ENCODE assay signal across 8 cellular contexts in the genomic region with DNA sequence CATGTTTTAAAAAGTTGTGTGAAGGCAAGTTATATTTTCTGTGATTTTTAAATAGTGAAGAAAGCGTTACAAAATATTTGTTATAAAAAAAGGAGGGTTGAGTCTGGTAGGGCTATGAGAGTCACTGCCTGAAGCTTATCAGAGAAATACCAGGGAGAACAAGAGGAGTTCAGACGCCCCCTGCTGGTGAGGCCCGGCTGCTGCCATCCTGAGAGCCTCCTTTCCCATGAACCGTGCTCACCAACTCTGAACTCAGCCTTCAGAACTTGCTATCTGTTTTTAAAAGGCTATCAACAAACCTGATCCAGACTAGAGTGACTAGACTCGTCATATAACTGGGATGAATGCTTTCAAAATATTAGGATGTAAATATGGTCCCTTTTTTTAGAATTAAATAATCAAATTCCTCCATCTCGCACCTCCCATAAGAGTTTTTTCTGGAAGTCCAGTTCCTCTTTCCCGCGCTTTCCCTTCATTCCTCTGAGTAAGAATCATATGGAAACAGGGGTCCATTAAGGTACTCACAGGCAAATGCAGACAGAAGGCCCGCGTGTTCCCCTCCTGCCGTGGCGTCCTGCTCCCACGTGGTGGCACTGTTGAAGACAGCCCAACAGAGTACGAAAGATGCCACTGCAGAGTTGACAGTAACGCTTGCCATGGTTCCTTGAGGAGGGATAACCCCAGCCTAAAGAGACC. TPM values are rescaled to one million over a fixed set of nuclear protein-coding genes. Genes with fewer than 3 reads are reported as not detected.
DNase-seq lines count a peak whose midpoint lies in the region; ATAC-seq and TF ChIP-seq lines count a peak whose summit lies in the region.

No MANE protein-coding gene starts in this region.

- peaks cover 6% of the 10 kb centered on the region for H3K4me1 Mint-ChIP-seq in activated T-cell treated with anti-CD3 and anti-CD28 coated beads, Interleukin-2, amount 50 U/mL, for 24 hours (ENCODE audit: low read depth)
- H3K4me1 Mint-ChIP-seq in neural crest cell, result peaks cover 22% of the 10 kb centered on the region

- no peak overlapping the region for H3K27ac Mint-ChIP-seq in activated T-cell treated with anti-CD3 and anti-CD28 coated beads, Interleukin-2, amount 50 U/mL, for 24 hours
- H3K27ac Mint-ChIP-seq in neural crest cell (ENCODE audit: unreplicated experiment), result peak overlapping the region; percentile 59

- H3K9me3 Mint-ChIP-seq in activated T-cell treated with anti-CD3 and anti-CD28 coated beads, Interleukin-2, amount 50 U/mL, for 24 hours, result no peaks in the 10 kb centered on the region
- no peaks in the 10 kb centered on the region for H3K9me3 Mint-ChIP-seq in neural crest cell

- H4K20me1 ChIP-seq in PC-9 (ENCODE audit: insufficient read depth), result 0 out of 2 replicates have a peak, but pooled peaks cover 5% of the 10 kb centered on the region

- intact Hi-C loops in PC-9 (cut with micrococcal nuclease; ENCODE audit: unreplicated experiment) (loop anchor here (1.0 to 5.0 kb wide), 2 partner anchors 261 to 389 kb away; no protein-coding TSS in a partner anchor), stomach (cut with DNase I; ENCODE audit: low total_unique reads) (no loop called here)

- TF ChIP-seq POLR2A in stomach (IDR thresholded peaks at IDR 0.05), result no peak

- H3K4me3 Mint-ChIP-seq in activated T-cell treated with anti-CD3 and anti-CD28 coated beads, Interleukin-2, amount 50 U/mL, for 24 hours, result no peak overlapping the region
- no peak overlapping the region for H3K4me3 Mint-ChIP-seq in neural crest cell

- no peaks in the 10 kb centered on the region for H3F3A ChIP-seq in PC-9 (ENCODE audit: insufficient read depth, low read depth)

- H3K9me3 ChIP-seq in PC-9 (ENCODE audit: insufficient read depth, low read depth), result no peaks in the 10 kb centered on the region
- H3K9me3 ChIP-seq in stomach, result no peaks in the 10 kb centered on the region

- WGBS in stomach, 5 donors, result 18 to 26% (median 20%) methylated on average over 15 of the region's 15 CpGs

- H3K4me2 ChIP-seq in PC-9, result no peak overlapping the region

- H3K36me3 Mint-ChIP-seq in activated T-cell treated with anti-CD3 and anti-CD28 coated beads, Interleukin-2, amount 50 U/mL, for 24 hours (ENCODE audit: low read depth), result no peaks in the 10 kb centered on the region
- no peaks in the 10 kb centered on the region for H3K36me3 Mint-ChIP-seq in neural crest cell (ENCODE audit: low read depth)

- H3K4me3 ChIP-seq in PC-9, result no peak overlapping the region
- no peak overlapping the region for H3K4me3 ChIP-seq in stomach

- H3K36me3 ChIP-seq in PC-9 (ENCODE audit: low read depth) (no peaks in the 10 kb centered on the region), stomach (no peaks in the 10 kb centered on the region)

- DNase-seq in DMS153 treated with DMSO at 0.1 percent for 48 hours (lab: John Stamatoyannopoulos, UW; ENCODE audit: unreplicated experiment) (peak; percentile 97), KBM-7 (peak; percentile 83), PC-9 (peak in 1 of 2 experiments; percentile 51), fibroblast of peridontal ligament (ENCODE audit: extremely low read depth) (peak; percentile 81), neural crest cell (ENCODE audit: low read depth, low spot score) (peak; percentile 89), stomach (peak; percentile 86)
- DNase-seq in activated T-cell treated with anti-CD3 and anti-CD28 coated beads, Interleukin-2, amount 50 U/mL, for 24 hours, result peak; percentile 77

- POLR2A ChIA-PET in PC-9 (lab: Charles Lee; ENCODE audit: unreplicated experiment), result no interaction called here

- H3K27me3 ChIP-seq in PC-9 (ENCODE audit: insufficient read depth, low read depth) (0 out of 2 replicates have a peak, but pooled peaks cover 10% of the 10 kb centered on the region), stomach (no peaks in the 10 kb centered on the region)

- BruUV-seq in PC-9 (replicated peaks; lab: Mats Ljungman, UMichigan), result no TSS peak

- H3K27me3 Mint-ChIP-seq in activated T-cell treated with anti-CD3 and anti-CD28 coated beads, Interleukin-2, amount 50 U/mL, for 24 hours, result peaks cover 12% of the 10 kb centered on the region
- H3K27me3 Mint-ChIP-seq in neural crest cell (ENCODE audit: low read depth), result no peaks in the 10 kb centered on the region

- H3K4me1 ChIP-seq in PC-9 (replicated peaks; ENCODE audit: insufficient read depth) (no peaks in the 10 kb centered on the region), stomach (peaks cover 0 to 23% (median 14%) of the 10 kb centered on the region in 4 donors)

- H3K27ac ChIP-seq in PC-9 (no peak overlapping the region), stomach (no peak overlapping the region)

- no peaks in the 10 kb centered on the region for H3K9me2 ChIP-seq in PC-9 (ENCODE audit: insufficient read depth)

- CTCF ChIA-PET in PC-9 (lab: Charles Lee), result interaction anchor here (0.6 kb wide), 1 partner anchor 1240 kb away, joined by 7 read pairs; no protein-coding TSS in a partner anchor

- H3K79me2 ChIP-seq in PC-9 (ENCODE audit: low read depth), result no peaks in the 10 kb centered on the region

- in situ Hi-C loops in KBM-7 (cut with MboI; ENCODE audit: low pct_unique_long_range_greater_than_20kb, low sequenced_read_pairs), result no loop called here

- TF ChIP-seq CTCF in PC-9 (conservative IDR thresholded peaks at IDR 0.05) (peak; percentile 88), neural crest cell (conservative IDR thresholded peaks at IDR 0.05) (peak; percentile 94), stomach (IDR thresholded peaks at IDR 0.05) (peak in 5 of 7 experiments; percentile 69 to 92 (median 91))

- no peak for TF ChIP-seq EP300 in stomach (IDR thresholded peaks at IDR 0.05)

- ATAC-seq in GM21528 (IDR thresholded peaks at IDR 0.05; ENCODE audit: low FRiP score, unreplicated experiment), result peak; percentile 89

- no peak overlapping the region for H2AFZ ChIP-seq in PC-9

RNA-seq across cellular contexts. Expression of a gene that starts 26.2 kb away (rescaled TPM):
- total RNA-seq in PC-9 (2021) (not detected in 2 replicates), neural crest cell (24.5 and 26.0 TPM in 2 replicates), stomach (10 to 100 TPM; 12.0 to 59.1 (median 20.4) TPM)
- polyA plus RNA-seq in stomach, result 10 to 100 TPM in 1 of 3 donors, 1 to 10 TPM in 2; 3.1 to 12.4 (median 3.2) TPM

Comparison
In these comparisons a context has a peak if more than half of its experiments do, and no peak if none do; other contexts are left out.
1. RNA of a gene that starts 26.2 kb away (total RNA-seq): 24.5 to 26.0 TPM in neural crest cell and 12.0 to 59.1 TPM in stomach; not detected in PC-9; every median in the first group is over 10 times any median in the second.
2. Peak in every context shown above with its lines, with median percentiles within 50 percentile points of each other: CTCF ChIP-seq.